In the genomic region with DNA sequence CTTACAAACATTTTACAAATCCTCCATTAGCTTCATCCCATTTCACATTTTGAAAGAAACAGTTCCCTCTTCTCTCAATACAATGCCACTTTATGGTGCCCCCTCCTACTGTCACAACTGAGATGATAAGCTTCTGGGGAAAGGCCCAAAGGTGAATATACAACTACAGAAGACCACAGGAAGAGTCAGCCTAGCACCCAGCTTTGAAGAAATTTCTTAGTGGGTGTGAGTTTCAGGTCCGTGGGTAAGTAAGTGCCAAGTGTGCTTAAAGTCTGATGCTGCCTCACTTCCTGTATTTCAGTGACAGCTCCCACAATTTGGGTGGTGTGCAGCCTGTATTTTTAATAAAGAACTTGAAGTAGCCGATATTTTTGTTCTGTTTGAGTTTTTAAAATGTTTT, we compare ENCODE assay signal across 11 cellular contexts.
DNase-seq lines count a peak whose midpoint lies in the region; ATAC-seq, FAIRE-seq and TF ChIP-seq lines count a peak whose summit lies in the region.
"Had no signal": no experiment of that assay in that cellular context is flagged by ENCODE, and none has a peak within 500 bp of the region (broad histone marks: within the 10 kb centered on the region; RNA-seq: fewer than 3 reads in every experiment).

No MANE protein-coding gene starts in this region.

- H3K9me3 ChIP-seq in GM12878 (replicated peaks; ENCODE audit: control insufficient read depth, insufficient read depth, low read length): no peaks in the 10 kb centered on the region
- H3K9me3 ChIP-seq: testis had no signal

- peak overlapping the region; percentile 14; the same call in 1 of the 2 replicates for H3K27ac ChIP-seq in GM12878 (ENCODE audit: control insufficient read depth, insufficient read depth)
- H3K27ac ChIP-seq: testis had no signal

- TF ChIP-seq CTCF in GM13976 (IDR thresholded peaks at IDR 0.05; ENCODE audit: borderline replicate concordance, control extremely low read depth, extremely low read depth, insufficient read depth, missing control alignments): no peak
- no peak for TF ChIP-seq CTCF in GM12878 (IDR thresholded peaks at IDR 0.05 in 2 of 3, conservative IDR thresholded peaks at IDR 0.05 in 1 of 3; ENCODE audit: control insufficient read depth in 2 of 3, extremely low read depth in 1 of 3, insufficient read depth in 1 of 3, low read depth in 3 of 3, low read length in 3 of 3)

- no peak overlapping the region for H3K4me2 ChIP-seq in GM12878 (ENCODE audit: control insufficient read depth, insufficient read depth)

- no peak for FAIRE-seq in GM12878 (lab: Jason Lieb, UNC)
- FAIRE-seq: colon had no signal

- TF ChIP-seq EP300 in GM12878 (IDR thresholded peaks at IDR 0.05; ENCODE audit: borderline replicate concordance in 1 of 2, control insufficient read depth in 1 of 2, low read depth in 2 of 2, low read length in 2 of 2): peak; percentile 62 to 70; a peak in 3 of 4 replicates

- ATAC-seq in GM19463 (IDR thresholded peaks at IDR 0.05; ENCODE audit: unreplicated experiment) (peak; percentile 78), HG03108 (IDR thresholded peaks at IDR 0.05; ENCODE audit: unreplicated experiment) (peak; percentile 91), GM12878 (peak; percentile 89)

- H3K9ac ChIP-seq in GM12878 (ENCODE audit: control insufficient read depth, insufficient read depth, low read length): no peak overlapping the region

- no peaks in the 10 kb centered on the region for H4K20me1 ChIP-seq in GM12878 (ENCODE audit: control insufficient read depth, insufficient read depth)

- CTCF ChIA-PET in GM12878 (lab: Yijun Ruan, JAX): interaction anchor here (0.8 to 7.1 kb wide), 24 partner anchors 9 to 102 kb away, joined by 3 to 90 read pairs (median 6); no protein-coding TSS in a partner anchor

- POLR2A ChIA-PET in GM12878 (lab: Charles Lee): interaction anchor here (0.6 to 5.9 kb wide), 9 partner anchors 16 to 57 kb away, joined by 3 to 28 read pairs (median 6); no protein-coding TSS in a partner anchor

- TF ChIP-seq POLR2A in GM12878 (IDR thresholded peaks at IDR 0.05; ENCODE audit: low read depth, low read length): no peak

- intact Hi-C loops in GM12878 (cut with micrococcal nuclease; ENCODE audit: unreplicated experiment): loop anchor here (5.0 kb wide), 1 partner anchor 42 kb away; no protein-coding TSS in a partner anchor

- RAD21 ChIA-PET in GM12878 (lab: Charles Lee; ENCODE audit: unreplicated experiment): interaction anchor here (0.8 to 5.9 kb wide), 31 partner anchors 12 to 1882 kb away, joined by 3 to 49 read pairs (median 6); a partner anchor contains a TSS

- H3K4me3 ChIP-seq in GM12878: no peak overlapping the region
- H3K4me3 ChIP-seq: testis had no signal

- BruUV-seq in GM12878 (replicated peaks; lab: Mats Ljungman, UMichigan): no TSS peak

- in situ Hi-C loops in GM13976 (cut with MboI; ENCODE audit: low sequenced_read_pairs, unreplicated experiment): no loop called here
- in situ Hi-C loops in GM12878 (cut with MboI): no loop called here

- peak; percentile 11 for DNase-seq in GM13976 (ENCODE audit: low spot score)
- DNase-seq in GM12878 (ENCODE audit: low read depth, low spot score): peak; percentile 81
- DNase-seq in HuH-7.5 (ENCODE audit: low spot score): no peak
- no peak for DNase-seq in activated naive CD4-positive, alpha-beta T cell treated with Interleukin-2 at 50 U/mL for 16 hours
- DNase-seq in DMS 273 (lab: John Stamatoyannopoulos, UW; ENCODE audit: unreplicated experiment): no peak
- DNase-seq in occipital lobe (lab: John Stamatoyannopoulos, UW): no peak
- DNase-seq: DMS153 had no signal

- no peaks in the 10 kb centered on the region for H3K79me2 ChIP-seq in GM12878 (ENCODE audit: control insufficient read depth, insufficient read depth, low read length)

- no peaks in the 10 kb centered on the region for H3K36me3 ChIP-seq in GM12878 (ENCODE audit: control insufficient read depth in 2 of 2, insufficient read depth in 2 of 2, low read length in 1 of 2)

- TF ChIP-seq RAD21 in GM12878 (IDR thresholded peaks at IDR 0.05; ENCODE audit: insufficient read depth, low read depth, low read length): no peak

- 0% methylated on average over 2 of the region's 2 CpGs for WGBS in GM12878 (ENCODE audit: insufficient coverage, insufficient replicate concordance, low lambda C conversion rate, missing lambda C conversion rate)

- no peaks in the 10 kb centered on the region for H3K27me3 ChIP-seq in GM12878 (replicated peaks in 1 of 2; ENCODE audit: control insufficient read depth in 2 of 2, insufficient read depth in 2 of 2, low read length in 1 of 2)
- H3K27me3 ChIP-seq: testis had no signal

- H2AFZ ChIP-seq in GM12878 (ENCODE audit: control insufficient read depth, low read depth, low read length): no peak overlapping the region

- peaks cover 17% of the 10 kb centered on the region for H3K4me1 ChIP-seq in GM12878 (ENCODE audit: control insufficient read depth, insufficient read depth, low read length)

- SMC1A ChIA-PET in GM12878 (lab: Charles Lee; ENCODE audit: uncharacterized antibody, unreplicated experiment): interaction anchor here (0.7 to 8.6 kb wide), 28 partner anchors 9 to 104 kb away, joined by 3 to 104 read pairs (median 8); a partner anchor contains a TSS

TF ChIP-seq in GM12878, 131 proteins besides CTCF, POLR2A, EP300 and RAD21 (continues in another document):
- 0 out of 2 replicates have a peak, but pooled peaks have one; percentile 62 for TF ChIP-seq BCL11A (IDR thresholded peaks at IDR 0.05; ENCODE audit: low read depth, low read length)
- no peak for TF ChIP-seq MEF2A (IDR thresholded peaks at IDR 0.05; ENCODE audit: insufficient read depth, low read depth, low read length)
- TF ChIP-seq MTA2 (IDR thresholded peaks at IDR 0.05; ENCODE audit: low read depth): peak; percentile 90
- peak; percentile 68; the same call in 1 of the 2 replicates for TF ChIP-seq PAX5 (IDR thresholded peaks at IDR 0.05; ENCODE audit: borderline replicate concordance, low read depth, low read length)
- TF ChIP-seq, protein P1, sequence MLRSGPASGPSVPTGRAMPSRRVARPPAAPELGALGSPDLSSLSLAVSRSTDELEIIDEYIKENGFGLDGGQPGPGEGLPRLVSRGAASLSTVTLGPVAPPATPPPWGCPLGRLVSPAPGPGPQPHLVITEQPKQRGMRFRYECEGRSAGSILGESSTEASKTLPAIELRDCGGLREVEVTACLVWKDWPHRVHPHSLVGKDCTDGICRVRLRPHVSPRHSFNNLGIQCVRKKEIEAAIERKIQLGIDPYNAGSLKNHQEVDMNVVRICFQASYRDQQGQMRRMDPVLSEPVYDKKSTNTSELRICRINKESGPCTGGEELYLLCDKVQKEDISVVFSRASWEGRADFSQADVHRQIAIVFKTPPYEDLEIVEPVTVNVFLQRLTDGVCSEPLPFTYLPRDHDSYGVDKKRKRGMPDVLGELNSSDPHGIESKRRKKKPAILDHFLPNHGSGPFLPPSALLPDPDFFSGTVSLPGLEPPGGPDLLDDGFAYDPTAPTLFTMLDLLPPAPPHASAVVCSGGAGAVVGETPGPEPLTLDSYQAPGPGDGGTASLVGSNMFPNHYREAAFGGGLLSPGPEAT (IDR thresholded peaks at IDR 0.05; ENCODE audit: low read depth): peak; percentile 68; the same call in 1 of the 2 replicates
- TF ChIP-seq DPF2 (IDR thresholded peaks at IDR 0.05): peak; percentile 74
- peak; percentile 74 for TF ChIP-seq IKZF1 (conservative IDR thresholded peaks at IDR 0.05)
- TF ChIP-seq GATAD2B (conservative IDR thresholded peaks at IDR 0.05; ENCODE audit: low read depth): peak; percentile 75; the same call in 1 of the 2 replicates
- TF ChIP-seq ZSCAN29 (IDR thresholded peaks at IDR 0.05): no peak
- TF ChIP-seq, protein P2, sequence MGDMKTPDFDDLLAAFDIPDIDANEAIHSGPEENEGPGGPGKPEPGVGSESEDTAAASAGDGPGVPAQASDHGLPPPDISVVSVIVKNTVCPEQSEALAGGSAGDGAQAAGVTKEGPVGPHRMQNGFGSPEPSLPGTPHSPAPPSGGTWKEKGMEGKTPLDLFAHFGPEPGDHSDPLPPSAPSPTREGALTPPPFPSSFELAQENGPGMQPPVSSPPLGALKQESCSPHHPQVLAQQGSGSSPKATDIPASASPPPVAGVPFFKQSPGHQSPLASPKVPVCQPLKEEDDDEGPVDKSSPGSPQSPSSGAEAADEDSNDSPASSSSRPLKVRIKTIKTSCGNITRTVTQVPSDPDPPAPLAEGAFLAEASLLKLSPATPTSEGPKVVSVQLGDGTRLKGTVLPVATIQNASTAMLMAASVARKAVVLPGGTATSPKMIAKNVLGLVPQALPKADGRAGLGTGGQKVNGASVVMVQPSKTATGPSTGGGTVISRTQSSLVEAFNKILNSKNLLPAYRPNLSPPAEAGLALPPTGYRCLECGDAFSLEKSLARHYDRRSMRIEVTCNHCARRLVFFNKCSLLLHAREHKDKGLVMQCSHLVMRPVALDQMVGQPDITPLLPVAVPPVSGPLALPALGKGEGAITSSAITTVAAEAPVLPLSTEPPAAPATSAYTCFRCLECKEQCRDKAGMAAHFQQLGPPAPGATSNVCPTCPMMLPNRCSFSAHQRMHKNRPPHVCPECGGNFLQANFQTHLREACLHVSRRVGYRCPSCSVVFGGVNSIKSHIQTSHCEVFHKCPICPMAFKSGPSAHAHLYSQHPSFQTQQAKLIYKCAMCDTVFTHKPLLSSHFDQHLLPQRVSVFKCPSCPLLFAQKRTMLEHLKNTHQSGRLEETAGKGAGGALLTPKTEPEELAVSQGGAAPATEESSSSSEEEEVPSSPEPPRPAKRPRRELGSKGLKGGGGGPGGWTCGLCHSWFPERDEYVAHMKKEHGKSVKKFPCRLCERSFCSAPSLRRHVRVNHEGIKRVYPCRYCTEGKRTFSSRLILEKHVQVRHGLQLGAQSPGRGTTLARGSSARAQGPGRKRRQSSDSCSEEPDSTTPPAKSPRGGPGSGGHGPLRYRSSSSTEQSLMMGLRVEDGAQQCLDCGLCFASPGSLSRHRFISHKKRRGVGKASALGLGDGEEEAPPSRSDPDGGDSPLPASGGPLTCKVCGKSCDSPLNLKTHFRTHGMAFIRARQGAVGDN (IDR thresholded peaks at IDR 0.05): peak; percentile 46; the same call in 1 of the 2 replicates
- peak; percentile 83; the same call in 1 of the 2 replicates for TF ChIP-seq BACH1 (IDR thresholded peaks at IDR 0.05; ENCODE audit: borderline replicate concordance)
- TF ChIP-seq ATF7 (IDR thresholded peaks at IDR 0.05; ENCODE audit: low read depth): peak; percentile 80
- TF ChIP-seq IKZF2 (IDR thresholded peaks at IDR 0.05): peak; percentile 78 to 83; a peak in 2 of 4 replicates
- TF ChIP-seq NR2F1 (conservative IDR thresholded peaks at IDR 0.05): peak; percentile 58; the same call in 1 of the 2 replicates

Comparison
In these comparisons a context has a peak if more than half of its experiments do, and no peak if none do; other contexts are left out.
1. DNase-seq: peak in GM13976 (single experiment) and GM12878 (single experiment); none in HuH-7.5 (single experiment), activated naive CD4-positive, alpha-beta T cell treated with Interleukin-2 at 50 U/mL for 16 hours (single experiment), DMS 273 (single experiment) and occipital lobe (single experiment).
2. Peak in every context shown above with its lines, with median percentiles within 50 percentile points of each other: ATAC-seq.